In genomic region chr12:91347686-91348085, GRCh38 we compare ENCODE assay signal across 23 cellular contexts.
"Had no signal": no experiment of that assay in that cellular context is flagged by ENCODE, and none has a peak within 500 bp of the region (broad histone marks: within the 10 kb centered on the region; RNA-seq: fewer than 3 reads in every experiment).

No MANE protein-coding gene starts in this region.

- H3K4me1 ChIP-seq: heart right ventricle, left lung, lower lobe of right lung, right lobe of liver, upper lobe of left lung, vagina had no signal

- H3K9me3 ChIP-seq: left lung, lower lobe of right lung, right lobe of liver, thoracic aorta, upper lobe of left lung, vagina had no signal

- DNase-seq: activated B cell treated with CpG ODN at 0.5 μM for 24 hours; activated CD4-positive, alpha-beta T cell treated with anti-CD3 and anti-CD28 coated beads, Interleukin-2, amount 50 U/mL, for 1 hour; activated CD8-positive, alpha-beta T cell treated with anti-CD3 and anti-CD28 coated beads for 36 hours; activated naive CD8-positive, alpha-beta T cell treated with anti-CD3 and anti-CD28 coated beads, Interleukin-2, amount 50 U/mL, for 24 hours; activated T-cell treated with anti-CD3 and anti-CD28 coated beads, Interleukin-2, amount 50 U/mL, for 4 hours; dermis blood vessel endothelial cell; effector memory CD4-positive, alpha-beta T cell; erythroblast; foreskin melanocyte; heart right ventricle; left lung; lower lobe of right lung; mesenchymal stem cell; natural killer cell; posterior cingulate gyrus; right lobe of liver; stimulated activated CD4-positive, alpha-beta T cell treated with anti-CD3 and anti-CD28 coated beads, Interleukin-4, amount 100 ng/mL, for 24 hours; T-helper 2 cell; upper lobe of left lung had no signal

- H3K27me3 ChIP-seq: heart right ventricle, left lung, right lobe of liver, upper lobe of left lung, vagina had no signal

- H3K27ac ChIP-seq: heart right ventricle, left lung, lower lobe of right lung, right lobe of liver, thoracic aorta, upper lobe of left lung had no signal

- H3K4me3 ChIP-seq: heart right ventricle, left lung, lower lobe of right lung, right lobe of liver, skin epidermis, thoracic aorta, upper lobe of left lung, vagina had no signal

- FAIRE-seq: bronchial epithelial cell had no signal

- H3K36me3 ChIP-seq: heart right ventricle, left lung, lower lobe of right lung, right lobe of liver, thoracic aorta, upper lobe of left lung, vagina had no signal
